Comparison of ENCODE assay signal across 23 cellular contexts in genomic region chr7:54831644-54832095, GRCh38.
DNase-seq lines count a peak whose midpoint lies in the region; ATAC-seq, FAIRE-seq and TF ChIP-seq lines count a peak whose summit lies in the region.
"Had no signal": no experiment of that assay in that cellular context is flagged by ENCODE, and none has a peak within 500 bp of the region (broad histone marks: within the 10 kb centered on the region; RNA-seq: fewer than 3 reads in every experiment).

No MANE protein-coding gene starts in this region.

- DNase-seq in HT1080 (ENCODE audit: low read depth) = peak; percentile 55
- DNase-seq in RPMI7951 (ENCODE audit: low read depth) = peak; percentile 40
- peak; percentile 84 for DNase-seq in keratinocyte (ENCODE audit: low read depth, low spot score)
- no peak for DNase-seq in CD4-positive, alpha-beta memory T cell
- no peak for DNase-seq in NCI-H187 (lab: John Stamatoyannopoulos, UW)
- no peak for DNase-seq in gastrocnemius medialis
- DNase-seq: activated CD4-positive, CD25-positive, alpha-beta regulatory T cell treated with anti-CD3 and anti-CD28 coated beads, Interleukin-2, amount 50 U/mL, for 72 hours; activated CD8-positive, alpha-beta memory T cell treated with anti-CD3 and anti-CD28 coated beads, Interleukin-2, amount 10 ng/mL, durations not matched to agents 7 days and 5 days; activated effector memory CD4-positive, alpha-beta T cell treated with anti-CD3 and anti-CD28 coated beads, Interleukin-2, amount 50 U/mL, for 16 hours; aorta; colonic mucosa; heart left ventricle; kidney; NCI-H2081; NCI-H748 treated with DMSO at 0.1 percent for 48 hours; occipital lobe; T-helper 17 cell had no signal

- H4K20me1 ChIP-seq in keratinocyte (ENCODE audit: control insufficient read depth, extremely low read depth, insufficient read depth, low read length) = no peaks in the 10 kb centered on the region

- H3K36me3 Mint-ChIP-seq in CD4-positive, alpha-beta memory T cell = no peaks in the 10 kb centered on the region
- H3K36me3 Mint-ChIP-seq: activated CD8-positive, alpha-beta memory T cell treated with anti-CD3 and anti-CD28 coated beads, Interleukin-2, amount 10 ng/mL, durations not matched to agents 7 days and 5 days; stimulated activated effector memory CD8-positive, alpha-beta T cell treated with anti-CD3 and anti-CD28 coated beads, Interleukin-12 subunit alpha, Interleukin-12 subunit beta, amount 100 ng/mL, for 72 hours had no signal

- FAIRE-seq in keratinocyte (lab: Jason Lieb, UNC) = peak; percentile 99
- FAIRE-seq: GM19239, kidney had no signal

- H3K9me3 ChIP-seq in keratinocyte (ENCODE audit: control insufficient read depth, low read depth, low read length) (peaks cover 8% of the 10 kb centered on the region), gastrocnemius medialis (no peaks in the 10 kb centered on the region)
- no peaks in the 10 kb centered on the region for H3K9me3 ChIP-seq in CD4-positive, alpha-beta memory T cell (ENCODE audit: control insufficient read depth in 1 of 2, low read length in 2 of 2)
- H3K9me3 ChIP-seq: colonic mucosa had no signal

- H3K79me2 ChIP-seq in ACC112 (ENCODE audit: control insufficient read depth, insufficient read depth, low read length, unreplicated experiment) = no peaks in the 10 kb centered on the region
- H3K79me2 ChIP-seq in keratinocyte (ENCODE audit: control insufficient read depth, insufficient read depth, low read length) = no peaks in the 10 kb centered on the region

- POLR2A ChIA-PET in CD4-positive, alpha-beta memory T cell (lab: Charles Lee; ENCODE audit: partially characterized antibody) = no interaction called here

- TF ChIP-seq CTCF in keratinocyte (optimal IDR thresholded peaks at IDR 0.05 in 1 of 3, IDR thresholded peaks at IDR 0.05 in 1 of 3, conservative IDR thresholded peaks at IDR 0.05 in 1 of 3; ENCODE audit: extremely low read depth in 1 of 3, insufficient read depth in 2 of 3, low read length in 3 of 3) (no peak), gastrocnemius medialis (IDR thresholded peaks at IDR 0.05 in 4 of 5, conservative IDR thresholded peaks at IDR 0.05 in 1 of 5) (no peak)

- H3K4me1 ChIP-seq in ACC112 (ENCODE audit: control insufficient read depth, insufficient read depth, low read length, unreplicated experiment) = peaks cover 13% of the 10 kb centered on the region
- peaks cover 30% of the 10 kb centered on the region for H3K4me1 ChIP-seq in keratinocyte (ENCODE audit: control insufficient read depth, extremely low read depth, insufficient read depth, low read length)
- H3K4me1 ChIP-seq in CD4-positive, alpha-beta memory T cell (ENCODE audit: insufficient read depth, low read length) = no peaks in the 10 kb centered on the region
- peaks cover under 1 to 4% of the 10 kb centered on the region in 2 donors for H3K4me1 ChIP-seq in gastrocnemius medialis
- H3K4me1 ChIP-seq: colonic mucosa, tibial nerve had no signal

- ATAC-seq in gastrocnemius medialis (no peak), GM19023 (IDR thresholded peaks at IDR 0.05; ENCODE audit: unreplicated experiment) (no peak)
- ATAC-seq: activated CD8-positive, alpha-beta memory T cell treated with anti-CD3 and anti-CD28 coated beads, Interleukin-2, amount 10 ng/mL, durations not matched to agents 7 days and 5 days; heart left ventricle; stimulated activated effector memory CD8-positive, alpha-beta T cell treated with anti-CD3 and anti-CD28 coated beads, Interleukin-12 subunit alpha, Interleukin-12 subunit beta, amount 100 ng/mL, for 72 hours; T-helper 17 cell had no signal

- no peaks in the 10 kb centered on the region for H3K27me3 ChIP-seq in ACC112 (ENCODE audit: insufficient read depth, low read length)
- no peaks in the 10 kb centered on the region for H3K27me3 ChIP-seq in keratinocyte (ENCODE audit: control insufficient read depth, extremely low read depth, insufficient read depth, low read length)
- H3K27me3 ChIP-seq in CD4-positive, alpha-beta memory T cell (ENCODE audit: insufficient read depth, low read length) = no peaks in the 10 kb centered on the region
- H3K27me3 ChIP-seq in gastrocnemius medialis = no peaks in the 10 kb centered on the region
- H3K27me3 ChIP-seq: colonic mucosa, heart left ventricle, tibial nerve had no signal

- H3K27ac ChIP-seq in ACC112 (ENCODE audit: low read depth, low read length) = 0 out of 2 replicates have a peak overlapping the region, but pooled peaks have one; percentile 1
- peak overlapping the region; percentile 97 for H3K27ac ChIP-seq in keratinocyte (ENCODE audit: control insufficient read depth, insufficient read depth, low read length)
- no peak overlapping the region for H3K27ac ChIP-seq in CD4-positive, alpha-beta memory T cell (ENCODE audit: low read depth, low read length)
- no peak overlapping the region for H3K27ac ChIP-seq in gastrocnemius medialis
- H3K27ac ChIP-seq: colonic mucosa, heart left ventricle, HL-60, tibial nerve had no signal

- H3K27me3 Mint-ChIP-seq in CD4-positive, alpha-beta memory T cell = peaks cover 2 to 5% of the 10 kb centered on the region in 2 donors
- H3K27me3 Mint-ChIP-seq: activated CD8-positive, alpha-beta memory T cell treated with anti-CD3 and anti-CD28 coated beads, Interleukin-2, amount 10 ng/mL, durations not matched to agents 7 days and 5 days had no signal

- CTCF ChIA-PET in CD4-positive, alpha-beta memory T cell (lab: Charles Lee; ENCODE audit: partially characterized antibody) = no interaction called here

- H3K9me1 ChIP-seq in keratinocyte (ENCODE audit: control insufficient read depth, extremely low read depth, insufficient read depth, low read length) = no peaks in the 10 kb centered on the region

- H2AFZ ChIP-seq in ACC112 (ENCODE audit: low read length, unreplicated experiment) = peak overlapping the region; percentile 22
- no peak overlapping the region for H2AFZ ChIP-seq in keratinocyte (ENCODE audit: control insufficient read depth, low read length)

- dilution Hi-C loops in keratinocyte (cut with MboI; ENCODE audit: extremely low pct_ligation_motif_present, low sequenced_read_pairs) = no loop called here

- in situ Hi-C loops in gastrocnemius medialis (cut with MboI; ENCODE audit: low sequenced_read_pairs in 4 of 4) = no loop called here

- H3K4me3 Mint-ChIP-seq in CD4-positive, alpha-beta memory T cell = no peak overlapping the region
- H3K4me3 Mint-ChIP-seq: activated CD8-positive, alpha-beta memory T cell treated with anti-CD3 and anti-CD28 coated beads, Interleukin-2, amount 10 ng/mL, durations not matched to agents 7 days and 5 days; stimulated activated effector memory CD8-positive, alpha-beta T cell treated with anti-CD3 and anti-CD28 coated beads, Interleukin-12 subunit alpha, Interleukin-12 subunit beta, amount 100 ng/mL, for 72 hours; T-helper 17 cell had no signal

- H3K9ac ChIP-seq in keratinocyte (ENCODE audit: control insufficient read depth, extremely low read depth, insufficient read depth, low read length) = peak overlapping the region; percentile 68

- H3K27ac Mint-ChIP-seq in CD4-positive, alpha-beta memory T cell = no peak overlapping the region
- H3K27ac Mint-ChIP-seq: activated CD8-positive, alpha-beta memory T cell treated with anti-CD3 and anti-CD28 coated beads, Interleukin-2, amount 10 ng/mL, durations not matched to agents 7 days and 5 days; stimulated activated effector memory CD8-positive, alpha-beta T cell treated with anti-CD3 and anti-CD28 coated beads, Interleukin-12 subunit alpha, Interleukin-12 subunit beta, amount 100 ng/mL, for 72 hours; T-helper 17 cell had no signal

- peaks cover 4 to 20% (median 7%) of the 10 kb centered on the region in 8 donors for H3K9me3 Mint-ChIP-seq in CD4-positive, alpha-beta memory T cell
- H3K9me3 Mint-ChIP-seq: stimulated activated effector memory CD8-positive, alpha-beta T cell treated with anti-CD3 and anti-CD28 coated beads, Interleukin-12 subunit alpha, Interleukin-12 subunit beta, amount 100 ng/mL, for 72 hours had no signal

- no peak overlapping the region for H3K4me3 ChIP-seq in ACC112 (ENCODE audit: low read depth, low read length)
- H3K4me3 ChIP-seq in keratinocyte (ENCODE audit: control insufficient read depth in 2 of 3, extremely low read depth in 1 of 3, insufficient read depth in 2 of 3, low read depth in 1 of 3, low read length in 3 of 3) = peak overlapping the region in 2 of 3 experiments; percentile 48 to 68
- H3K4me3 ChIP-seq in CD4-positive, alpha-beta memory T cell (ENCODE audit: low read length in 2 of 2) = no peak overlapping the region
- no peak overlapping the region for H3K4me3 ChIP-seq in gastrocnemius medialis
- H3K4me3 ChIP-seq: colonic mucosa, heart left ventricle, tibial nerve had no signal

- intact Hi-C loops in CD4-positive, alpha-beta memory T cell (cut with micrococcal nuclease) = no loop called here
- intact Hi-C loops in gastrocnemius medialis (cut with DNase I; ENCODE audit: low total_unique reads) = no loop called here

- H3K36me3 ChIP-seq in ACC112 (ENCODE audit: insufficient read depth, low read length) (no peaks in the 10 kb centered on the region), keratinocyte (ENCODE audit: control insufficient read depth in 2 of 2, extremely low read depth in 1 of 2, insufficient read depth in 2 of 2, low read length in 2 of 2) (no peaks in the 10 kb centered on the region), gastrocnemius medialis (no peaks in the 10 kb centered on the region)
- no peaks in the 10 kb centered on the region for H3K36me3 ChIP-seq in CD4-positive, alpha-beta memory T cell (ENCODE audit: insufficient read depth, low read length)
- H3K36me3 ChIP-seq: colonic mucosa, heart left ventricle, tibial nerve had no signal

- H3K4me1 Mint-ChIP-seq in CD4-positive, alpha-beta memory T cell = no peaks in the 10 kb centered on the region
- H3K4me1 Mint-ChIP-seq: activated CD8-positive, alpha-beta memory T cell treated with anti-CD3 and anti-CD28 coated beads, Interleukin-2, amount 10 ng/mL, durations not matched to agents 7 days and 5 days; stimulated activated effector memory CD8-positive, alpha-beta T cell treated with anti-CD3 and anti-CD28 coated beads, Interleukin-12 subunit alpha, Interleukin-12 subunit beta, amount 100 ng/mL, for 72 hours; T-helper 17 cell had no signal

- TF ChIP-seq POLR2A in gastrocnemius medialis (IDR thresholded peaks at IDR 0.05) = no peak

- H3K4me2 ChIP-seq in keratinocyte (ENCODE audit: control insufficient read depth, extremely low read depth, insufficient read depth, low read depth, low read length) = peak overlapping the region; percentile 93

Comparison
In these comparisons a context has a peak if more than half of its experiments do, and no peak if none do; other contexts are left out.
1. H3K27ac ChIP-seq: peak in ACC112 (single experiment) and keratinocyte (single experiment); none in CD4-positive, alpha-beta memory T cell (single experiment) and gastrocnemius medialis (0 of 4).
2. H3K4me3 ChIP-seq: peak in keratinocyte (2 of 3); none in ACC112 (single experiment), CD4-positive, alpha-beta memory T cell (0 of 2) and gastrocnemius medialis (0 of 4).
3. DNase-seq: peak in HT1080 (single experiment), RPMI7951 (single experiment) and keratinocyte (single experiment); none in CD4-positive, alpha-beta memory T cell (0 of 5), NCI-H187 (0 of 2) and gastrocnemius medialis (0 of 2).